ENCODE assay signal across 9 cellular contexts in the genomic region with DNA sequence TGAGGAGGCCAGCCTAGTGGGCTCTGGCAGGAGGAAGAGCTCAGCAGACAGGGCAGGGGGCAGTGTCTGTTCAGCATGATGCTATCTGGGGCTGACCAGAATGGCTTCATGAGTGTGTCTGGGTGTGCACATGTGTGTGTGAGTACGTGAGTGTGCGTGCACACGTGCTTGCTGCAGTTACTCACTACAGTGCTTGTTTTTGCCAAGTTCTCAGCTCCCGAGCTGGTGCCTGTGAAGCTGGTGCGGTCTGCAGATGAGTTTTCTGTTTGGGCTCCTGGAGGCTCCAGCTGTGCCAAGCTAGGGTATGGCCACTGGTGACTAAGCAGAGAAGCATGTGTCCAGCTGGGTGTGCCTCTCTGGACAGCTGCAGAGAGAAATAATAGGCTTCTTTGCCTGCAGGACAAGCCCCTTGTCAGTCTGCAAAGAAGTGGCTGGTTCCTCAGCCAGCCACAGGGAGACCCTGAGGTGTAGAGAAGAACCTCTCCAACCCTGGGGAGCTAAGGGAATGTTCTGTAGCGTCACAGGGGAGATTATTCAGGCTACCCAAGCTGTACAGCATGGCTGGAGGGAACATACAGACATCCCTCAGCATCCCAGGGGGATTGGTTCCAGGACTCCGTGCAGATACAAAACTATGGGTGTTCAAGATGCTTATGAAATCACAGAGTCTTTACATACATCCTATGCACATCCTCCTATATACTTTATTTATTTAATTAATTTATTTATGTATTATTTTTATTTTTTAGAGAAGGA. TPM values are rescaled to one million over a fixed set of nuclear protein-coding genes. Genes with fewer than 3 reads are reported as not detected.
DNase-seq lines count a peak whose midpoint lies in the region; ATAC-seq, FAIRE-seq and TF ChIP-seq lines count a peak whose summit lies in the region.
"Had no signal": no experiment of that assay in that cellular context is flagged by ENCODE, and none has a peak within 500 bp of the region (broad histone marks: within the 10 kb centered on the region; RNA-seq: fewer than 3 reads in every experiment).

No MANE protein-coding gene starts in this region.

- intact Hi-C loops in sciatic nerve (cut with DNase I): no loop called here

- DNase-seq in ELF-1 (ENCODE audit: low read depth, low spot score) (peak; percentile 63), SW480 (ENCODE audit: low spot score) (peak; percentile 87), glomerular endothelial cell (ENCODE audit: extremely low read depth, low read depth, low spot score) (peak; percentile 56), sciatic nerve (ENCODE audit: low spot score) (no peak), D721Med (ENCODE audit: insufficient read length, low spot score) (no peak)
- DNase-seq in activated T-cell treated with anti-CD3 and anti-CD28 coated beads, Interleukin-2, amount 50 U/mL, for 1 hour: no peak

- ATAC-seq in sciatic nerve (peak; percentile 85), HG03280 (IDR thresholded peaks at IDR 0.05; ENCODE audit: unreplicated experiment) (no peak)
- no peak for ATAC-seq in activated CD4-positive, CD25-positive, alpha-beta regulatory T cell treated with anti-CD3 and anti-CD28 coated beads, Interleukin-2, amount 50 U/mL, for 24 hours

- no peak for TF ChIP-seq CTCF in D721Med (IDR thresholded peaks at IDR 0.05; ENCODE audit: insufficient read depth, missing control alignments)

- no peak for FAIRE-seq in D721Med (lab: Jason Lieb, UNC)
- FAIRE-seq: islet of Langerhans had no signal

RNA-seq across cellular contexts. Expression of gene FAM50B, which starts 40.2 kb away (rescaled TPM):
- total RNA-seq in glomerular endothelial cell (6.8 and 8.3 TPM in 2 replicates), sciatic nerve (9.6 TPM)

RNA-seq across cellular contexts. Expression of gene PXDC1, which starts 57.4 kb away (rescaled TPM):
- 153 and 257 TPM in 2 replicates for total RNA-seq in glomerular endothelial cell
- 48.3 TPM for total RNA-seq in sciatic nerve

Comparison
In these comparisons a context has a peak if more than half of its experiments do, and no peak if none do; other contexts are left out.
1. DNase-seq: peak in ELF-1 (single experiment), SW480 (single experiment) and glomerular endothelial cell (single experiment); none in sciatic nerve (single experiment), D721Med (single experiment) and activated T-cell treated with anti-CD3 and anti-CD28 coated beads, Interleukin-2, amount 50 U/mL, for 1 hour (single experiment).